Comparison of ENCODE assay signal across 18 cellular contexts in genomic region chr15:77015651-77016320, GRCh38. TPM values are rescaled to one million over a fixed set of nuclear protein-coding genes. Genes with fewer than 3 reads are reported as not detected.
DNase-seq lines count a peak whose midpoint lies in the region; ATAC-seq, FAIRE-seq and TF ChIP-seq lines count a peak whose summit lies in the region.
"Had no signal": no experiment of that assay in that cellular context is flagged by ENCODE, and none has a peak within 500 bp of the region (broad histone marks: within the 10 kb centered on the region; RNA-seq: fewer than 3 reads in every experiment).

No MANE protein-coding gene starts in this region.

- no peaks in the 10 kb centered on the region for H3K9me3 ChIP-seq in heart right ventricle
- no peaks in the 10 kb centered on the region for H3K9me3 ChIP-seq in NT2/D1 (ENCODE audit: insufficient read depth, low read length)
- H3K9me3 ChIP-seq in psoas muscle = no peaks in the 10 kb centered on the region
- H3K9me3 ChIP-seq: adrenal gland, pancreas, vagina had no signal

- no peaks in the 10 kb centered on the region for H3K27me3 Mint-ChIP-seq in dendritic cell treated with granulocyte-macrophage colony-stimulating factor and Interleukin-4, amounts not matched to agents 40 ng/mL and 50 ng/mL, for 4 days

- TF ChIP-seq CTCF in heart right ventricle (IDR thresholded peaks at IDR 0.05) (no peak), psoas muscle (IDR thresholded peaks at IDR 0.05) (no peak)

- peaks cover 96% of the 10 kb centered on the region for H3K4me1 Mint-ChIP-seq in dendritic cell treated with granulocyte-macrophage colony-stimulating factor and Interleukin-4, amounts not matched to agents 40 ng/mL and 50 ng/mL, for 4 days (ENCODE audit: low read depth)

- peak overlapping the region; percentile 75 for H3K27ac Mint-ChIP-seq in dendritic cell treated with granulocyte-macrophage colony-stimulating factor and Interleukin-4, amounts not matched to agents 40 ng/mL and 50 ng/mL, for 4 days

- 46% methylated on average over 21 of the region's 21 CpGs for WGBS in heart right ventricle, 2 donors
- 36 to 50% (median 48%) methylated on average over 20 to 21 of the region's 21 CpGs for WGBS in psoas muscle, 3 donors

- intact Hi-C loops in heart right ventricle (cut with DNase I) = loop anchor here in 2 of 10 donors (5.0 kb wide), 2 partner anchors 43 to 532 kb away; no protein-coding TSS in a partner anchor
- intact Hi-C loops in cardiac septum (cut with DNase I) = no loop called here
- intact Hi-C loops in dendritic cell treated with granulocyte-macrophage colony-stimulating factor and Interleukin-4, amounts not matched to agents 40 ng/mL and 50 ng/mL, for 4 days (cut with micrococcal nuclease) = no loop called here
- intact Hi-C loops in psoas muscle (cut with DNase I) = no loop called here

- peaks cover 0 to 12% (median 0%) of the 10 kb centered on the region in 9 donors for H3K36me3 ChIP-seq in heart right ventricle
- H3K36me3 ChIP-seq in NT2/D1 (ENCODE audit: insufficient read depth, insufficient read length, low read length) = no peaks in the 10 kb centered on the region
- no peaks in the 10 kb centered on the region for H3K36me3 ChIP-seq in psoas muscle (ENCODE audit: insufficient read depth in 1 of 2, low read depth in 1 of 2)
- H3K36me3 ChIP-seq: adrenal gland, pancreas, vagina had no signal

- TF ChIP-seq POLR2A in GM12892 (IDR thresholded peaks at IDR 0.05; ENCODE audit: low read depth, low read length) = no peak

- H3K27ac ChIP-seq in heart right ventricle = peak overlapping the region in 1 of 10 donors; percentile 85
- H3K27ac ChIP-seq in psoas muscle = no peak overlapping the region
- H3K27ac ChIP-seq: adrenal gland, epithelial cell of prostate, pancreas, vagina had no signal

- ATAC-seq in heart right ventricle (peak in 6 of 8 donors; percentile 7 to 35 (median 22)), psoas muscle (no peak), GM18502 (IDR thresholded peaks at IDR 0.05; ENCODE audit: poor library complexity, unreplicated experiment) (no peak)
- ATAC-seq: pancreas had no signal

- H3K4me3 ChIP-seq in heart right ventricle (peak overlapping the region in 5 of 10 donors; percentile 1 to 26 (median 10)), NT2/D1 (ENCODE audit: insufficient read length, low read depth) (no peak overlapping the region), psoas muscle (no peak overlapping the region)
- H3K4me3 ChIP-seq: adrenal gland, pancreas, vagina had no signal

- H3K9ac ChIP-seq in NT2/D1 (ENCODE audit: insufficient read length, low read depth) = peak overlapping the region; percentile 17

- no peak for FAIRE-seq in GM12892 (lab: Jason Lieb, UNC)
- FAIRE-seq: keratinocyte, pancreas, small intestine had no signal

- H3K9me3 Mint-ChIP-seq in dendritic cell treated with granulocyte-macrophage colony-stimulating factor and Interleukin-4, amounts not matched to agents 40 ng/mL and 50 ng/mL, for 4 days = no peaks in the 10 kb centered on the region

- H3K36me3 Mint-ChIP-seq in dendritic cell treated with granulocyte-macrophage colony-stimulating factor and Interleukin-4, amounts not matched to agents 40 ng/mL and 50 ng/mL, for 4 days (ENCODE audit: low read depth) = peaks cover 85% of the 10 kb centered on the region

- DNase-seq in heart right ventricle (no peak), cardiac septum (ENCODE audit: low spot score) (no peak), NT2/D1 (ENCODE audit: low read depth, low spot score) (no peak), psoas muscle (peak; percentile 16 to 63), COR-L47 (lab: John Stamatoyannopoulos, UW) (no peak), GM12892 (ENCODE audit: insufficient read length) (no peak)
- DNase-seq: adrenal gland, AML-193, cerebellar nuclear complex, GOT3, pancreas, small intestine, T-helper 9 cell had no signal

- H3K27me3 ChIP-seq in heart right ventricle = no peaks in the 10 kb centered on the region
- H3K27me3 ChIP-seq in NT2/D1 (ENCODE audit: insufficient read depth, insufficient read length) = no peaks in the 10 kb centered on the region
- H3K27me3 ChIP-seq in psoas muscle (ENCODE audit: insufficient read depth in 3 of 3, low read length in 2 of 3) = no peaks in the 10 kb centered on the region
- H3K27me3 ChIP-seq: adrenal gland, pancreas, vagina had no signal

- peak overlapping the region; percentile 35 for H3K4me3 Mint-ChIP-seq in dendritic cell treated with granulocyte-macrophage colony-stimulating factor and Interleukin-4, amounts not matched to agents 40 ng/mL and 50 ng/mL, for 4 days

- peaks cover 0 to 83% (median 11%) of the 10 kb centered on the region in 9 donors for H3K4me1 ChIP-seq in heart right ventricle
- H3K4me1 ChIP-seq in NT2/D1 (ENCODE audit: insufficient read depth, insufficient read length) = peaks cover 18% of the 10 kb centered on the region
- H3K4me1 ChIP-seq in psoas muscle = no peaks in the 10 kb centered on the region
- H3K4me1 ChIP-seq: pancreas had no signal

RNA-seq across cellular contexts. Expression of gene PSTPIP1, which starts 20.9 kb away (rescaled TPM):
- total RNA-seq in heart right ventricle (10 to 100 TPM in 1 of 10 donors, 1 to 10 TPM in 8, not detected in 1; 1.3 to 10.4 (median 2.9) TPM), cardiac septum (2.7 TPM), psoas muscle (1 to 10 TPM in 3 of 4 donors, under 1 TPM in 1; 0.97 to 2.2 (median 2.0) TPM)
- polyA plus RNA-seq in heart right ventricle (1 to 10 TPM; 2.4 to 7.8 TPM), psoas muscle (1 to 10 TPM; 1.0 to 1.3 (median 1.2) TPM)
- 6.4 TPM for polyA plus RNA-seq in GM12892 (2012; ENCODE audit: missing spikeins)

RNA-seq across cellular contexts. Expression of gene TSPAN3, which starts 55.1 kb away (rescaled TPM):
- 100 to 1,000 TPM in 5 of 10 donors, 10 to 100 TPM in 5; 82.6 to 118 (median 98.7) TPM for total RNA-seq in heart right ventricle
- polyA plus RNA-seq in heart right ventricle = 100 to 1,000 TPM in 1 of 2 donors, 10 to 100 TPM in 1; 52.2 to 159 TPM
- 101 TPM for total RNA-seq in cardiac septum
- total RNA-seq in psoas muscle = 100 to 1,000 TPM; 179 to 215 (median 207) TPM
- 100 to 1,000 TPM; 146 to 330 (median 210) TPM for polyA plus RNA-seq in psoas muscle
- 42.1 TPM for polyA plus RNA-seq in GM12892 (2012; ENCODE audit: missing spikeins)

Comparison
In these comparisons a context has a peak if more than half of its experiments do, and no peak if none do; other contexts are left out.
1. ATAC-seq: peak in heart right ventricle (6 of 8); none in psoas muscle (0 of 4) and GM18502 (single experiment).
2. DNase-seq: peak in psoas muscle (2 of 2); none in heart right ventricle (0 of 2), cardiac septum (single experiment), NT2/D1 (single experiment), COR-L47 (single experiment) and GM12892 (single experiment).